In genomic region chr2:96556441-96557330, GRCh38 we compare ENCODE assay signal across 1 cellular context.
TF ChIP-seq lines count a peak whose summit lies in the region.

No MANE protein-coding gene starts in this region.

TF ChIP-seq in HEK293, 187 proteins besides CTCF, POLR2A, EP300 and RAD21 (continued from another document and continues in another):
- TF ChIP-seq, protein P1, sequence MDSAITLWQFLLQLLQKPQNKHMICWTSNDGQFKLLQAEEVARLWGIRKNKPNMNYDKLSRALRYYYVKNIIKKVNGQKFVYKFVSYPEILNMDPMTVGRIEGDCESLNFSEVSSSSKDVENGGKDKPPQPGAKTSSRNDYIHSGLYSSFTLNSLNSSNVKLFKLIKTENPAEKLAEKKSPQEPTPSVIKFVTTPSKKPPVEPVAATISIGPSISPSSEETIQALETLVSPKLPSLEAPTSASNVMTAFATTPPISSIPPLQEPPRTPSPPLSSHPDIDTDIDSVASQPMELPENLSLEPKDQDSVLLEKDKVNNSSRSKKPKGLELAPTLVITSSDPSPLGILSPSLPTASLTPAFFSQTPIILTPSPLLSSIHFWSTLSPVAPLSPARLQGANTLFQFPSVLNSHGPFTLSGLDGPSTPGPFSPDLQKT (IDR thresholded peaks at IDR 0.05; ENCODE audit: borderline replicate concordance, low read depth, low read length), result no peak
- TF ChIP-seq BCL6B (tag by site-specific recombination; IDR thresholded peaks at IDR 0.05), result peak; percentile 20; the same call in 1 of the 2 replicates
- TF ChIP-seq KLF8 (tag by site-specific recombination; IDR thresholded peaks at IDR 0.05), result 0 out of 2 replicates have a peak, but pooled peaks have one; percentile 38
- no peak for TF ChIP-seq ZBTB1 (tag by site-specific recombination; IDR thresholded peaks at IDR 0.05)
- TF ChIP-seq SETDB1 (IDR thresholded peaks at IDR 0.05; ENCODE audit: insufficient read length, low read length), result peak; percentile 94
- TF ChIP-seq ZNF792 (tag by site-specific recombination; IDR thresholded peaks at IDR 0.05), result no peak
- TF ChIP-seq, protein P2, sequence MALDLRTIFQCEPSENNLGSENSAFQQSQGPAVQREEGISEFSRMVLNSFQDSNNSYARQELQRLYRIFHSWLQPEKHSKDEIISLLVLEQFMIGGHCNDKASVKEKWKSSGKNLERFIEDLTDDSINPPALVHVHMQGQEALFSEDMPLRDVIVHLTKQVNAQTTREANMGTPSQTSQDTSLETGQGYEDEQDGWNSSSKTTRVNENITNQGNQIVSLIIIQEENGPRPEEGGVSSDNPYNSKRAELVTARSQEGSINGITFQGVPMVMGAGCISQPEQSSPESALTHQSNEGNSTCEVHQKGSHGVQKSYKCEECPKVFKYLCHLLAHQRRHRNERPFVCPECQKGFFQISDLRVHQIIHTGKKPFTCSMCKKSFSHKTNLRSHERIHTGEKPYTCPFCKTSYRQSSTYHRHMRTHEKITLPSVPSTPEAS (tag by site-specific recombination; IDR thresholded peaks at IDR 0.05), result no peak
- TF ChIP-seq ATF2 (tag by site-specific recombination; IDR thresholded peaks at IDR 0.05; ENCODE audit: low read depth), result 0 out of 2 replicates have a peak, but pooled peaks have one; percentile 12
- peak; percentile 81 for TF ChIP-seq ZBTB17 (tag by site-specific recombination; IDR thresholded peaks at IDR 0.05)
- TF ChIP-seq ZNF791 (tag by site-specific recombination; IDR thresholded peaks at IDR 0.05), result no peak
- peak; percentile 58 for TF ChIP-seq ZEB2 (tag by site-specific recombination; IDR thresholded peaks at IDR 0.05)
- TF ChIP-seq, protein P3, sequence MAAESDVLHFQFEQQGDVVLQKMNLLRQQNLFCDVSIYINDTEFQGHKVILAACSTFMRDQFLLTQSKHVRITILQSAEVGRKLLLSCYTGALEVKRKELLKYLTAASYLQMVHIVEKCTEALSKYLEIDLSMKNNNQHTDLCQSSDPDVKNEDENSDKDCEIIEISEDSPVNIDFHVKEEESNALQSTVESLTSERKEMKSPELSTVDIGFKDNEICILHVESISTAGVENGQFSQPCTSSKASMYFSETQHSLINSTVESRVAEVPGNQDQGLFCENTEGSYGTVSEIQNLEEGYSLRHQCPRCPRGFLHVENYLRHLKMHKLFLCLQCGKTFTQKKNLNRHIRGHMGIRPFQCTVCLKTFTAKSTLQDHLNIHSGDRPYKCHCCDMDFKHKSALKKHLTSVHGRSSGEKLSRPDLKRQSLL (tag by site-specific recombination; IDR thresholded peaks at IDR 0.05), result no peak
- 0 out of 2 replicates have a peak, but pooled peaks have one; percentile 8 for TF ChIP-seq FEZF1 (tag by site-specific recombination; IDR thresholded peaks at IDR 0.05)
- TF ChIP-seq, protein P4, sequence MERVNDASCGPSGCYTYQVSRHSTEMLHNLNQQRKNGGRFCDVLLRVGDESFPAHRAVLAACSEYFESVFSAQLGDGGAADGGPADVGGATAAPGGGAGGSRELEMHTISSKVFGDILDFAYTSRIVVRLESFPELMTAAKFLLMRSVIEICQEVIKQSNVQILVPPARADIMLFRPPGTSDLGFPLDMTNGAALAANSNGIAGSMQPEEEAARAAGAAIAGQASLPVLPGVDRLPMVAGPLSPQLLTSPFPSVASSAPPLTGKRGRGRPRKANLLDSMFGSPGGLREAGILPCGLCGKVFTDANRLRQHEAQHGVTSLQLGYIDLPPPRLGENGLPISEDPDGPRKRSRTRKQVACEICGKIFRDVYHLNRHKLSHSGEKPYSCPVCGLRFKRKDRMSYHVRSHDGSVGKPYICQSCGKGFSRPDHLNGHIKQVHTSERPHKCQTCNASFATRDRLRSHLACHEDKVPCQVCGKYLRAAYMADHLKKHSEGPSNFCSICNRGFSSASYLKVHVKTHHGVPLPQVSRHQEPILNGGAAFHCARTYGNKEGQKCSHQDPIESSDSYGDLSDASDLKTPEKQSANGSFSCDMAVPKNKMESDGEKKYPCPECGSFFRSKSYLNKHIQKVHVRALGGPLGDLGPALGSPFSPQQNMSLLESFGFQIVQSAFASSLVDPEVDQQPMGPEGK (tag by site-specific recombination; IDR thresholded peaks at IDR 0.05), result 0 out of 2 replicates have a peak, but pooled peaks have one; percentile 34
- no peak for TF ChIP-seq ZNF223 (tag by site-specific recombination; IDR thresholded peaks at IDR 0.05)
- TF ChIP-seq ZNF660 (tag by site-specific recombination; IDR thresholded peaks at IDR 0.05), result peak; percentile 92
- TF ChIP-seq, protein P5, sequence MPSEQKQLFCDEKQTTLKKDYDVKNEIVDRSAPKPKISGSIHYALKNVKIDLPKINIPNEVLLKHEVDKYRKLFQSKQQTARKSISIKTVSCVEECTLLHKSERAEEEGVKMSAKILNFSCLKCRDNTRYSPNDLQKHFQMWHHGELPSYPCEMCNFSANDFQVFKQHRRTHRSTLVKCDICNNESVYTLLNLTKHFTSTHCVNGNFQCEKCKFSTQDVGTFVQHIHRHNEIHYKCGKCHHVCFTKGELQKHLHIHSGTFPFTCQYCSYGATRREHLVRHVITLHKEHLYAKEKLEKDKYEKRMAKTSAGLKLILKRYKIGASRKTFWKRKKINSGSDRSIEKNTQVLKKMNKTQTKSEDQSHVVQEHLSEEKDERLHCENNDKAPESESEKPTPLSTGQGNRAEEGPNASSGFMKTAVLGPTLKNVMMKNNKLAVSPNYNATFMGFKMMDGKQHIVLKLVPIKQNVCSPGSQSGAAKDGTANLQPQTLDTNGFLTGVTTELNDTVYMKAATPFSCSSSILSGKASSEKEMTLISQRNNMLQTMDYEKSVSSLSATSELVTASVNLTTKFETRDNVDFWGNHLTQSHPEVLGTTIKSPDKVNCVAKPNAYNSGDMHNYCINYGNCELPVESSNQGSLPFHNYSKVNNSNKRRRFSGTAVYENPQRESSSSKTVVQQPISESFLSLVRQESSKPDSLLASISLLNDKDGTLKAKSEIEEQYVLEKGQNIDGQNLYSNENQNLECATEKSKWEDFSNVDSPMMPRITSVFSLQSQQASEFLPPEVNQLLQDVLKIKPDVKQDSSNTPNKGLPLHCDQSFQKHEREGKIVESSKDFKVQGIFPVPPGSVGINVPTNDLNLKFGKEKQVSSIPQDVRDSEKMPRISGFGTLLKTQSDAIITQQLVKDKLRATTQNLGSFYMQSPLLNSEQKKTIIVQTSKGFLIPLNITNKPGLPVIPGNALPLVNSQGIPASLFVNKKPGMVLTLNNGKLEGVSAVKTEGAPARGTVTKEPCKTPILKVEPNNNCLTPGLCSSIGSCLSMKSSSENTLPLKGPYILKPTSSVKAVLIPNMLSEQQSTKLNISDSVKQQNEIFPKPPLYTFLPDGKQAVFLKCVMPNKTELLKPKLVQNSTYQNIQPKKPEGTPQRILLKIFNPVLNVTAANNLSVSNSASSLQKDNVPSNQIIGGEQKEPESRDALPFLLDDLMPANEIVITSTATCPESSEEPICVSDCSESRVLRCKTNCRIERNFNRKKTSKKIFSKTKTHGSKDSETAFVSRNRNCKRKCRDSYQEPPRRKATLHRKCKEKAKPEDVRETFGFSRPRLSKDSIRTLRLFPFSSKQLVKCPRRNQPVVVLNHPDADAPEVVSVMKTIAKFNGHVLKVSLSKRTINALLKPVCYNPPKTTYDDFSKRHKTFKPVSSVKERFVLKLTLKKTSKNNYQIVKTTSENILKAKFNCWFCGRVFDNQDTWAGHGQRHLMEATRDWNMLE (tag by site-specific recombination; conservative IDR thresholded peaks at IDR 0.05; ENCODE audit: low read depth), result peak; percentile 39
- no peak for TF ChIP-seq ZNF514 (tag by site-specific recombination; IDR thresholded peaks at IDR 0.05)
- peak; percentile 95 for TF ChIP-seq ZNF629 (tag by site-specific recombination; IDR thresholded peaks at IDR 0.05)
- TF ChIP-seq ZFP37 (tag by site-specific recombination; IDR thresholded peaks at IDR 0.05), result peak; percentile 95
- no peak for TF ChIP-seq RBAK (tag by site-specific recombination; IDR thresholded peaks at IDR 0.05)
- no peak for TF ChIP-seq ZNF354C (tag by site-specific recombination; IDR thresholded peaks at IDR 0.05; ENCODE audit: borderline replicate concordance, low read depth)
- TF ChIP-seq, protein P6, sequence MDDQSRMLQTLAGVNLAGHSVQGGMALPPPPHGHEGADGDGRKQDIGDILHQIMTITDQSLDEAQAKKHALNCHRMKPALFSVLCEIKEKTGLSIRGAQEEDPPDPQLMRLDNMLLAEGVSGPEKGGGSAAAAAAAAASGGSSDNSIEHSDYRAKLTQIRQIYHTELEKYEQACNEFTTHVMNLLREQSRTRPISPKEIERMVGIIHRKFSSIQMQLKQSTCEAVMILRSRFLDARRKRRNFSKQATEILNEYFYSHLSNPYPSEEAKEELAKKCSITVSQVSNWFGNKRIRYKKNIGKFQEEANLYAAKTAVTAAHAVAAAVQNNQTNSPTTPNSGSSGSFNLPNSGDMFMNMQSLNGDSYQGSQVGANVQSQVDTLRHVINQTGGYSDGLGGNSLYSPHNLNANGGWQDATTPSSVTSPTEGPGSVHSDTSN (CRISPR knock-in tag; IDR thresholded peaks at IDR 0.05), result no peak
- 0 out of 2 replicates have a peak, but pooled peaks have one; percentile 25 for TF ChIP-seq ZNF366 (tag by site-specific recombination; conservative IDR thresholded peaks at IDR 0.05)
- TF ChIP-seq, protein P7, sequence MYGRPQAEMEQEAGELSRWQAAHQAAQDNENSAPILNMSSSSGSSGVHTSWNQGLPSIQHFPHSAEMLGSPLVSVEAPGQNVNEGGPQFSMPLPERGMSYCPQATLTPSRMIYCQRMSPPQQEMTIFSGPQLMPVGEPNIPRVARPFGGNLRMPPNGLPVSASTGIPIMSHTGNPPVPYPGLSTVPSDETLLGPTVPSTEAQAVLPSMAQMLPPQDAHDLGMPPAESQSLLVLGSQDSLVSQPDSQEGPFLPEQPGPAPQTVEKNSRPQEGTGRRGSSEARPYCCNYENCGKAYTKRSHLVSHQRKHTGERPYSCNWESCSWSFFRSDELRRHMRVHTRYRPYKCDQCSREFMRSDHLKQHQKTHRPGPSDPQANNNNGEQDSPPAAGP (tag by site-specific recombination; IDR thresholded peaks at IDR 0.05), result peak; percentile 88
- no peak for TF ChIP-seq PRDM1 (tag by site-specific recombination; IDR thresholded peaks at IDR 0.05)
- no peak for TF ChIP-seq ZBTB44 (tag by site-specific recombination; IDR thresholded peaks at IDR 0.05)
- no peak for TF ChIP-seq ZNF561 (tag by site-specific recombination; IDR thresholded peaks at IDR 0.05; ENCODE audit: borderline replicate concordance)
- no peak for TF ChIP-seq ZNF571 (tag by site-specific recombination; IDR thresholded peaks at IDR 0.05)
- TF ChIP-seq ZNF335 (tag by site-specific recombination; conservative IDR thresholded peaks at IDR 0.05), result peak; percentile 44; the same call in 1 of the 2 replicates
- TF ChIP-seq ZNF843 (tag by site-specific recombination; IDR thresholded peaks at IDR 0.05), result peak; percentile 43; the same call in 1 of the 2 replicates
- no peak for TF ChIP-seq ZNF677 (tag by site-specific recombination; IDR thresholded peaks at IDR 0.05)
- no peak for TF ChIP-seq ZNF548 (tag by site-specific recombination; IDR thresholded peaks at IDR 0.05)
- peak; percentile 80; the same call in 1 of the 2 replicates for TF ChIP-seq ZNF324 (tag by site-specific recombination; IDR thresholded peaks at IDR 0.05)
- TF ChIP-seq, protein P8, sequence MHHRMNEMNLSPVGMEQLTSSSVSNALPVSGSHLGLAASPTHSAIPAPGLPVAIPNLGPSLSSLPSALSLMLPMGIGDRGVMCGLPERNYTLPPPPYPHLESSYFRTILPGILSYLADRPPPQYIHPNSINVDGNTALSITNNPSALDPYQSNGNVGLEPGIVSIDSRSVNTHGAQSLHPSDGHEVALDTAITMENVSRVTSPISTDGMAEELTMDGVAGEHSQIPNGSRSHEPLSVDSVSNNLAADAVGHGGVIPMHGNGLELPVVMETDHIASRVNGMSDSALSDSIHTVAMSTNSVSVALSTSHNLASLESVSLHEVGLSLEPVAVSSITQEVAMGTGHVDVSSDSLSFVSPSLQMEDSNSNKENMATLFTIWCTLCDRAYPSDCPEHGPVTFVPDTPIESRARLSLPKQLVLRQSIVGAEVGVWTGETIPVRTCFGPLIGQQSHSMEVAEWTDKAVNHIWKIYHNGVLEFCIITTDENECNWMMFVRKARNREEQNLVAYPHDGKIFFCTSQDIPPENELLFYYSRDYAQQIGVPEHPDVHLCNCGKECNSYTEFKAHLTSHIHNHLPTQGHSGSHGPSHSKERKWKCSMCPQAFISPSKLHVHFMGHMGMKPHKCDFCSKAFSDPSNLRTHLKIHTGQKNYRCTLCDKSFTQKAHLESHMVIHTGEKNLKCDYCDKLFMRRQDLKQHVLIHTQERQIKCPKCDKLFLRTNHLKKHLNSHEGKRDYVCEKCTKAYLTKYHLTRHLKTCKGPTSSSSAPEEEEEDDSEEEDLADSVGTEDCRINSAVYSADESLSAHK (tag by site-specific recombination; IDR thresholded peaks at IDR 0.05), result no peak
